Comparison of ENCODE assay signal across 10 cellular contexts in the genomic region with DNA sequence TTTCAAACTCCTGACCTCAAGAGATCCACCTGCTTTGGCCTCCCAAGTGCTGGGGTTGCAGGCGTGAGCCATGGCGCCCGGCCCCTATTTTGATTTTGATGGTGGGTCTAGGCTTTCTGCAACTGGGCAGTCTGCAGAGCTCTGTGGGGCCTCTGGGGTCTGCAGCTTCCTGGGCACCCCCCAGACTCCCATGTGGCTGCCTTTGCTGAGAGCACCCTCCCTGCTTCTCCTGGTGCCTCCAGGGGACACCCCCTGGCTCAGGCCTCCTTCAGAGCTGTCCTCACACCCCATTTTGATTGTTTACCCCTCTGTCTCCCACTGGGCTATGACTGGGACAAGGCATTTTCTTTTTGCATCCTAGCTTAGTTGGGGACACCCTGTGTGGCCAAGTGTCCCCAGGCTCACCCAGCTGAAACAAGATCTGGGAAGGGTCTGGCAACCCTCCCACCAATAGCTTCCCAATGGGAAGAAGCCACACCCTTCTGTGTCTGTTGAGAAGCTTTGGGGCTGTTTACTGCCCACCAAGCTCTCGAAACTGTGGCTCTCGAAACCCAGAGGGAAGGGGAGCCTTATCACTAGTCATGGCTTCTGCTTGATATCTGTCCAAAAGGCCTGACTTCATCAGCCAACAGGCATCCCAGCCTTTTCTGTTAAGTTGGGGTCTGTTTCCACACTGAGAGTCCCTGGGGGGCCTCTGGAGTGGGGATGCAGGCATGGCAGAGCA.
A peak's percentile ranks its signal among the peaks of the same experiment; 100 is the strongest.
DNase-seq lines count a peak whose midpoint lies in the region; ATAC-seq lines count a peak whose summit lies in the region.
"Had no signal": no experiment of that assay in that cellular context is flagged by ENCODE, and none has a peak within 500 bp of the region (broad histone marks: within the 10 kb centered on the region; RNA-seq: fewer than 3 reads in every experiment).

No MANE protein-coding gene starts in this region.

- CTCF ChIA-PET in activated CD4-positive, alpha-beta memory T cell treated with anti-CD3 and anti-CD28 coated beads, Interleukin-2, amount 10 ng/mL, durations not matched to agents 7 days and 5 days (lab: Charles Lee): interaction anchor here (1.0 kb wide), 1 partner anchor 205 kb away, joined by 3 read pairs; the partner anchor contains the start of gene IER5L

- H3K4me1 ChIP-seq in mucosa of rectum (ENCODE audit: control insufficient read depth in 2 of 2, insufficient read depth in 2 of 2, low read length in 2 of 2) (peaks cover 11 to 15% of the 10 kb centered on the region in 2 donors), aorta (ENCODE audit: control insufficient read depth in 1 of 2, insufficient read depth in 2 of 2, low read length in 2 of 2) (no peaks in the 10 kb centered on the region)

- no peaks in the 10 kb centered on the region for H3K9me3 ChIP-seq in mucosa of rectum (ENCODE audit: control insufficient read depth in 2 of 2, low read length in 2 of 2)
- no peaks in the 10 kb centered on the region for H3K9me3 ChIP-seq in aorta (ENCODE audit: control insufficient read depth, low read length)

- no peaks in the 10 kb centered on the region for H3K9me3 Mint-ChIP-seq in activated CD4-positive, alpha-beta memory T cell treated with anti-CD3 and anti-CD28 coated beads, Interleukin-2, amount 10 ng/mL, durations not matched to agents 7 days and 5 days

- H3K36me3 Mint-ChIP-seq in activated CD4-positive, alpha-beta memory T cell treated with anti-CD3 and anti-CD28 coated beads, Interleukin-2, amount 10 ng/mL, durations not matched to agents 7 days and 5 days (ENCODE audit: low read depth): no peaks in the 10 kb centered on the region

- POLR2A ChIA-PET in activated CD4-positive, alpha-beta memory T cell treated with anti-CD3 and anti-CD28 coated beads, Interleukin-2, amount 10 ng/mL, durations not matched to agents 7 days and 5 days (lab: Charles Lee): interaction anchor here (0.9 kb wide), 1 partner anchor 204 kb away, joined by 3 read pairs; the partner anchor contains the start of gene IER5L

- no peak overlapping the region for H3K27ac Mint-ChIP-seq in activated CD4-positive, alpha-beta memory T cell treated with anti-CD3 and anti-CD28 coated beads, Interleukin-2, amount 10 ng/mL, durations not matched to agents 7 days and 5 days

- ATAC-seq in Right ventricle myocardium superior (ENCODE audit: poor library complexity) (peak; percentile 2), Right ventricle myocardium inferior (no peak), aorta (ENCODE audit: low FRiP score) (no peak)

- 68% methylated on average over 5 of the region's 5 CpGs for WGBS in aorta, 2 donors

- H3K4me1 Mint-ChIP-seq in activated CD4-positive, alpha-beta memory T cell treated with anti-CD3 and anti-CD28 coated beads, Interleukin-2, amount 10 ng/mL, durations not matched to agents 7 days and 5 days: peaks cover 6% of the 10 kb centered on the region

- H3K36me3 ChIP-seq in mucosa of rectum (ENCODE audit: control insufficient read depth in 2 of 2, insufficient read depth in 2 of 2, low read length in 2 of 2) (no peaks in the 10 kb centered on the region), aorta (ENCODE audit: control insufficient read depth in 1 of 2, insufficient read depth in 2 of 2, low read length in 1 of 2) (no peaks in the 10 kb centered on the region)

- H3K9ac ChIP-seq in mucosa of rectum (ENCODE audit: low read depth in 1 of 2, low read length in 2 of 2): peak overlapping the region; percentile 68 to 80

- no peaks in the 10 kb centered on the region for H3K27me3 ChIP-seq in mucosa of rectum (ENCODE audit: control insufficient read depth in 2 of 2, insufficient read depth in 2 of 2, low read length in 2 of 2)
- H3K27me3 ChIP-seq in aorta (ENCODE audit: control insufficient read depth in 1 of 2, insufficient read depth in 2 of 2, low read length in 1 of 2): no peaks in the 10 kb centered on the region

- H3K4me3 ChIP-seq in mucosa of rectum (ENCODE audit: low read length in 2 of 2) (peak overlapping the region; percentile 67 to 71), aorta (ENCODE audit: low read length in 2 of 2) (no peak overlapping the region)

- intact Hi-C loops in Right ventricle myocardium superior (cut with DNase I): no loop called here
- intact Hi-C loops in Right ventricle myocardium inferior (cut with DNase I): loop anchor here (2.0 to 5.0 kb wide), 3 partner anchors 48 to 230 kb away; no protein-coding TSS in a partner anchor
- intact Hi-C loops in aorta (cut with DNase I): no loop called here

- peak overlapping the region; percentile 92 to 93 for H3K27ac ChIP-seq in mucosa of rectum (ENCODE audit: low read depth in 2 of 2, low read length in 2 of 2)
- H3K27ac ChIP-seq in aorta (ENCODE audit: low read depth in 1 of 2, low read length in 2 of 2): no peak overlapping the region

- H3K4me3 Mint-ChIP-seq in activated CD4-positive, alpha-beta memory T cell treated with anti-CD3 and anti-CD28 coated beads, Interleukin-2, amount 10 ng/mL, durations not matched to agents 7 days and 5 days: no peak overlapping the region

- peaks cover 17% of the 10 kb centered on the region for H3K27me3 Mint-ChIP-seq in activated CD4-positive, alpha-beta memory T cell treated with anti-CD3 and anti-CD28 coated beads, Interleukin-2, amount 10 ng/mL, durations not matched to agents 7 days and 5 days

- DNase-seq in Right ventricle myocardium superior (no peak), Right ventricle myocardium inferior (ENCODE audit: missing footprints) (no peak), cerebellum (ENCODE audit: low spot score) (peak; percentile 16), aorta (peak; percentile 39 to 63), epidermal melanocyte (ENCODE audit: insufficient read length, low spot score) (no peak), germinal center (ENCODE audit: low spot score) (no peak)
- DNase-seq in activated CD4-positive, alpha-beta memory T cell treated with anti-CD3 and anti-CD28 coated beads, Interleukin-2, amount 10 ng/mL, durations not matched to agents 7 days and 5 days: no peak
- DNase-seq: GOT3, NCI-H446 had no signal

Comparison
In these comparisons a context has a peak if more than half of its experiments do, and no peak if none do; other contexts are left out.
1. DNase-seq: peak in cerebellum (single experiment) and aorta (2 of 2); none in Right ventricle myocardium superior (single experiment), Right ventricle myocardium inferior (single experiment), epidermal melanocyte (single experiment), activated CD4-positive, alpha-beta memory T cell treated with anti-CD3 and anti-CD28 coated beads, Interleukin-2, amount 10 ng/mL, durations not matched to agents 7 days and 5 days (single experiment) and germinal center (single experiment).
2. H3K27ac ChIP-seq: peak in mucosa of rectum (2 of 2); none in aorta (0 of 2).
3. H3K4me3 ChIP-seq: peak in mucosa of rectum (2 of 2); none in aorta (0 of 2).